Comparison of ENCODE assay signal across 8 cellular contexts in genomic region chr4:41990029-41990382, GRCh38. TPM values are rescaled to one million over a fixed set of nuclear protein-coding genes. Genes with fewer than 3 reads are reported as not detected.
A peak's percentile ranks its signal among the peaks of the same experiment; 100 is the strongest.
DNase-seq lines count a peak whose midpoint lies in the region; ATAC-seq and TF ChIP-seq lines count a peak whose summit lies in the region.

No MANE protein-coding gene starts in this region.

- TF ChIP-seq POLR2A in adrenal gland (IDR thresholded peaks at IDR 0.05) = no peak
- no peak for TF ChIP-seq POLR2A in thyroid gland (IDR thresholded peaks at IDR 0.05)

- WGBS in adrenal gland, 4 donors = 0 to 1% (median 1%) methylated on average over 13 of the region's 13 CpGs
- 1 to 2% methylated on average over 13 of the region's 13 CpGs for WGBS in thyroid gland, 2 donors

- intact Hi-C loops in Right ventricle myocardium inferior (cut with DNase I) (loop anchor here (2.0 kb wide), 1 partner anchor 55 kb away; the partner anchor contains the start of gene TMEM33), cardiac septum (cut with DNase I) (no loop called here), adrenal gland (cut with DNase I) (no loop called here), thyroid gland (cut with DNase I) (no loop called here)

- TF ChIP-seq CTCF in adrenal gland (IDR thresholded peaks at IDR 0.05) (no peak), kidney epithelial cell (IDR thresholded peaks at IDR 0.05; ENCODE audit: insufficient read depth, low read length, poor library complexity, severe bottlenecking) (no peak), thyroid gland (IDR thresholded peaks at IDR 0.05) (no peak)

- peak; percentile 56 for ATAC-seq in Right ventricle myocardium inferior
- ATAC-seq in HG03280 (IDR thresholded peaks at IDR 0.05; ENCODE audit: unreplicated experiment) = peak; percentile 9

- H3K27me3 ChIP-seq in adrenal gland (no peaks in the 10 kb centered on the region), kidney epithelial cell (ENCODE audit: control insufficient read depth, insufficient read depth, low read length) (no peaks in the 10 kb centered on the region), thyroid gland (no peaks in the 10 kb centered on the region)

- H3K9me3 ChIP-seq in adrenal gland (replicated peaks in 1 of 3) (no peaks in the 10 kb centered on the region), thyroid gland (no peaks in the 10 kb centered on the region)

- H3K27ac ChIP-seq in adrenal gland (peak overlapping the region in 3 of 5 donors; percentile 75 to 90 (median 88)), thyroid gland (peak overlapping the region in 1 of 3 donors; percentile 66)

- H3K4me3 ChIP-seq in adrenal gland (peak overlapping the region in 3 of 4 donors; percentile 66 to 81 (median 74)), kidney epithelial cell (ENCODE audit: low read depth, low read length) (peak overlapping the region; percentile 86), thyroid gland (replicated peaks in 1 of 3) (peak overlapping the region; percentile 83 to 92 (median 92))

- DNase-seq in Right ventricle myocardium inferior (ENCODE audit: missing footprints) (no peak), cardiac septum (ENCODE audit: low spot score) (no peak), adrenal gland (no peak), kidney epithelial cell (ENCODE audit: low read depth) (no peak), thyroid gland (no peak), glomerular visceral epithelial cell (ENCODE audit: extremely low spot score) (no peak)
- no peak for DNase-seq in effector CD8-positive, alpha-beta T cell (lab: John Stamatoyannopoulos, UW)

- H3K4me1 ChIP-seq in adrenal gland (replicated peaks in 1 of 2) = peaks cover 12 to 27% of the 10 kb centered on the region in 2 donors
- H3K4me1 ChIP-seq in thyroid gland = peaks cover 15 to 20% of the 10 kb centered on the region in 2 donors

- H3K36me3 ChIP-seq in adrenal gland (replicated peaks in 1 of 2) (no peaks in the 10 kb centered on the region), kidney epithelial cell (ENCODE audit: control insufficient read depth, insufficient read depth, low read length) (no peaks in the 10 kb centered on the region), thyroid gland (no peaks in the 10 kb centered on the region)

RNA-seq across cellular contexts. Expression of gene SLC30A9, which starts 0.3 kb away (rescaled TPM):
- 74.8 TPM for total RNA-seq in Right ventricle myocardium inferior
- 65.3 TPM for total RNA-seq in cardiac septum
- 100 to 1,000 TPM in 2 of 8 donors, 10 to 100 TPM in 6; 44.4 to 157 (median 72.9) TPM for total RNA-seq in adrenal gland
- polyA plus RNA-seq in adrenal gland = 100 to 1,000 TPM in 1 of 3 donors, 10 to 100 TPM in 2; 12.5 to 121 (median 14.8) TPM
- 64.5 and 65.9 TPM in 2 replicates for total RNA-seq in kidney epithelial cell
- 100 to 1,000 TPM in 3 of 4 donors, 10 to 100 TPM in 1; 75.6 to 158 (median 116) TPM for total RNA-seq in thyroid gland

RNA-seq across cellular contexts. Expression of gene DCAF4L1, which starts 8.4 kb away (rescaled TPM):
- 0.24 TPM for total RNA-seq in Right ventricle myocardium inferior
- total RNA-seq in cardiac septum = 0.46 TPM
- under 1 TPM in 5 of 8 donors, not detected in 3; 0.04 to 0.23 (median 0.08) TPM for total RNA-seq in adrenal gland
- under 1 TPM; 0.24 to 0.40 (median 0.35) TPM for polyA plus RNA-seq in adrenal gland
- 0.13 and 0.48 TPM in 2 replicates for total RNA-seq in kidney epithelial cell
- total RNA-seq in thyroid gland = under 1 TPM; 0.20 to 0.71 (median 0.30) TPM

RNA-seq across cellular contexts. Expression of gene TMEM33, which starts 54.8 kb away (rescaled TPM):
- total RNA-seq in Right ventricle myocardium inferior = 21.5 TPM
- total RNA-seq in cardiac septum = 27.2 TPM
- total RNA-seq in adrenal gland = 10 to 100 TPM; 19.1 to 82.1 (median 58.1) TPM
- 10 to 100 TPM in 1 of 3 donors, 1 to 10 TPM in 2; 6.5 to 77.7 (median 8.6) TPM for polyA plus RNA-seq in adrenal gland
- total RNA-seq in kidney epithelial cell = 94.1 and 100 TPM in 2 replicates
- total RNA-seq in thyroid gland = 10 to 100 TPM; 50.7 to 65.4 (median 54.6) TPM
